8 cellular contexts compared by ENCODE assay signal in genomic region chr12:45990468-45991288, GRCh38. TPM values are rescaled to one million over a fixed set of nuclear protein-coding genes. Genes with fewer than 3 reads are reported as not detected.
DNase-seq lines count a peak whose midpoint lies in the region; ATAC-seq and TF ChIP-seq lines count a peak whose summit lies in the region.

Gene SCAF11, minus strand, starts transcription at chr12:45990574. Its CDS starts 26,407 bp downstream, at chr12:45964167.

- H3K4me3 ChIP-seq in H7 (ENCODE audit: insufficient read depth, low read depth, low read length) (peak within 1 kb of the TSS; percentile 99), Loucy (ENCODE audit: low read length, poor library complexity, severe bottlenecking) (peak within 1 kb of the TSS; percentile 97)

- intact Hi-C loops in natural killer cell (cut with micrococcal nuclease): loop anchor here (1.0 to 5.0 kb wide), 6 partner anchors 112 to 1717 kb away; partner anchors contain the start of gene RPAP3

- H3K36me3 ChIP-seq in H7 (replicated peaks; ENCODE audit: control insufficient read depth, insufficient read depth, low read length) (no peaks in the 10 kb centered on the region), Loucy (ENCODE audit: insufficient read depth, low read length) (no peaks in the 10 kb centered on the region)

- peak within 1 kb of the TSS; percentile 81 for H2AFZ ChIP-seq in Loucy (ENCODE audit: low read length)

- ATAC-seq in natural killer cell: peak; percentile 83 to 96 (median 85)

- DNase-seq in G401 (ENCODE audit: low spot score) (peak; percentile 100), H7 (peak; percentile 94), fibroblast of peridontal ligament (ENCODE audit: extremely low read depth) (peak; percentile 100), natural killer cell (peak; percentile 100)
- peak; percentile 100 for DNase-seq in activated T-helper 9 cell treated with anti-CD3 and anti-CD28 coated beads, Interleukin-2, amount 50 U/mL, for 16 hours (ENCODE audit: low read depth)
- peak; percentile 100 for DNase-seq in stimulated activated naive CD4-positive, alpha-beta T cell treated with Interleukin-2 at 50 U/mL for 16 hours (lab: John Stamatoyannopoulos, UW)

- H3K79me2 ChIP-seq in Loucy (ENCODE audit: insufficient read depth, low read length): peaks cover 46% of the 10 kb centered on the region

- no peaks in the 10 kb centered on the region for H3K9me2 ChIP-seq in Loucy (replicated peaks; ENCODE audit: low read depth, low read length)

- TF ChIP-seq CTCF in Loucy (conservative IDR thresholded peaks at IDR 0.05; ENCODE audit: low read length) (peak; percentile 84), natural killer cell (IDR thresholded peaks at IDR 0.05) (peak; percentile 78)

- peaks cover 38% of the 10 kb centered on the region for H3K4me1 ChIP-seq in Loucy (ENCODE audit: insufficient read depth, low read length, poor library complexity, severe bottlenecking)

- peak within 1 kb of the TSS; percentile 96 for H3K4me3 Mint-ChIP-seq in natural killer cell

- peaks cover 0 to 2% of the 10 kb centered on the region in 2 donors for H3K27me3 Mint-ChIP-seq in natural killer cell (ENCODE audit: low read depth in 2 of 2)

- peak within 1 kb of the TSS; percentile 93 for H3K9ac ChIP-seq in Loucy (ENCODE audit: low read depth, low read length, poor library complexity, severe bottlenecking)

- no peaks in the 10 kb centered on the region for H3K9me3 Mint-ChIP-seq in natural killer cell

- peak; percentile 95 for TF ChIP-seq POLR2A in Raji (IDR thresholded peaks at IDR 0.05; ENCODE audit: insufficient read depth, low read depth, low read length)

- H4K20me1 ChIP-seq in Loucy (ENCODE audit: insufficient read depth, low read length, poor library complexity, severe bottlenecking): peaks cover 40% of the 10 kb centered on the region

- H3K27me3 ChIP-seq in H7 (ENCODE audit: control insufficient read depth, insufficient read depth, low read length) (no peaks in the 10 kb centered on the region), Loucy (ENCODE audit: insufficient read depth, low read length, poor library complexity, severe bottlenecking) (no peaks in the 10 kb centered on the region)

- H3F3A ChIP-seq in Loucy (ENCODE audit: low read depth): no peaks in the 10 kb centered on the region; the same call in 1 of the 2 replicates

- no peaks in the 10 kb centered on the region for H3K36me3 Mint-ChIP-seq in natural killer cell

- H3K4me1 Mint-ChIP-seq in natural killer cell: peaks cover 49 to 51% of the 10 kb centered on the region in 2 donors

- H3K27ac Mint-ChIP-seq in natural killer cell: peak within 1 kb of the TSS; percentile 98

- peak within 1 kb of the TSS; percentile 98 for H3K4me2 ChIP-seq in Loucy (ENCODE audit: low read depth, low read length, poor library complexity, severe bottlenecking)

- H3K9me3 ChIP-seq in Loucy (ENCODE audit: insufficient read depth, low read depth, low read length): no peaks in the 10 kb centered on the region

- in situ Hi-C loops in G401 (cut with HindIII; ENCODE audit: low sequenced_read_pairs): no loop called here

RNA-seq across cellular contexts. Expression of gene SCAF11, which starts in this region (rescaled TPM):
- total RNA-seq in G401 (2014; rRNA removed; shearing (Covaris generic)): 46.2 and 92.3 TPM in 2 replicates
- total RNA-seq in H7 (2014; rRNA removed; shearing (Covaris generic)): 49.6 and 68.0 TPM in 2 replicates
- 100 to 1,000 TPM; 208 to 232 (median 220) TPM for total RNA-seq in natural killer cell

Comparison
In these comparisons a context has a peak if more than half of its experiments do, and no peak if none do; other contexts are left out.
1. Peak in every context shown above with its lines: DNase-seq, ATAC-seq and H3K4me3 ChIP-seq.